In the genomic region with DNA sequence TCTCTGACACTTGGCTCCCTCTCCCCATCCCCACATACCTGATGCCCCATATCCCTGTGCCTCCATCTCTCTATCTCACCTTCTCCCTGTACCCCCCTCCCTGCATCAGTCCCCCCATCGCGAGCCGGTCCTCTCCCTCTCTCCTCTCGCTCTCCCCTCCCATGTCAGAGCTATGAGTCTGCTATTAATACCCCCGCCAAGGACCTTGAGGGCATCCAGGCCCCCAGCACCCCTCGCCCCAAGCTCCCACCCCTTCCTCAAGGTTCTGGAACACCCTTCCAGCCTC, we compare ENCODE assay signal across 21 cellular contexts. TPM values are rescaled to one million over a fixed set of nuclear protein-coding genes. Genes with fewer than 3 reads are reported as not detected.
A peak's percentile ranks its signal among the peaks of the same experiment; 100 is the strongest.
DNase-seq lines count a peak whose midpoint lies in the region; ATAC-seq and TF ChIP-seq lines count a peak whose summit lies in the region.
"Had no signal": no experiment of that assay in that cellular context is flagged by ENCODE, and none has a peak within 500 bp of the region (broad histone marks: within the 10 kb centered on the region; RNA-seq: fewer than 3 reads in every experiment).

No MANE protein-coding gene starts in this region.

- H3K9me3 ChIP-seq in BLaER1 treated with 17β-estradiol and CSF1 and Interleukin-3, amounts not matched to agents 10 nM and 100 nM (replicated peaks in 1 of 11), result peaks cover 0 to 14% (median 7%) of the 10 kb centered on the region in 11 experiments; a peak in 14 of 22 replicates
- H3K9me3 ChIP-seq in HEK293 (ENCODE audit: control insufficient read depth, insufficient read depth, low read depth, low read length), result no peaks in the 10 kb centered on the region
- H3K9me3 ChIP-seq: esophagus squamous epithelium, ovary, tibial artery had no signal

- no peak for TF ChIP-seq CTCF in HEK293 (tag by site-specific recombination; IDR thresholded peaks at IDR 0.05)

- peaks cover 18 to 68% (median 60%) of the 10 kb centered on the region in 10 experiments for H3K4me1 ChIP-seq in BLaER1 treated with 17β-estradiol and CSF1 and Interleukin-3, amounts not matched to agents 10 nM and 100 nM
- peaks cover 12% of the 10 kb centered on the region for H3K4me1 ChIP-seq in HEK293 (ENCODE audit: control insufficient read depth, insufficient read depth, low read length)

- H3K9ac ChIP-seq in BLaER1 treated with 17β-estradiol and CSF1 and Interleukin-3, amounts not matched to agents 10 nM and 100 nM, result peak overlapping the region in 5 of 11 experiments; percentile 45 to 70 (median 57); a peak in 7 of 22 replicates

- peaks cover 6% of the 10 kb centered on the region for H3K9me3 Mint-ChIP-seq in central memory CD8-positive, alpha-beta T cell
- H3K9me3 Mint-ChIP-seq in naive thymus-derived CD8-positive, alpha-beta T cell, result peaks cover 0 to 3% (median 0%) of the 10 kb centered on the region in 9 donors

- CTCF ChIA-PET in HEK293 (lab: Yijun Ruan, JAX), result interaction anchor here (0.6 to 1.2 kb wide), 3 partner anchors 9 to 369 kb away, joined by 3 to 5 read pairs (median 3); no protein-coding TSS in a partner anchor

- H3K27me3 ChIP-seq in BLaER1 treated with 17β-estradiol and CSF1 and Interleukin-3, amounts not matched to agents 10 nM and 100 nM, result peaks cover 68 to 78% (median 75%) of the 10 kb centered on the region in 11 experiments

- peak overlapping the region in 8 of 10 experiments; percentile 36 to 60 (median 44); a peak in 10 of 20 replicates for H3K4me3 ChIP-seq in BLaER1 treated with 17β-estradiol and CSF1 and Interleukin-3, amounts not matched to agents 10 nM and 100 nM
- H3K4me3 ChIP-seq in HEK293 (ENCODE audit: low read depth, low read length), result no peak overlapping the region
- H3K4me3 ChIP-seq: ovary, tibial artery had no signal

- peak overlapping the region; percentile 16 for H3K4me3 Mint-ChIP-seq in central memory CD8-positive, alpha-beta T cell
- H3K4me3 Mint-ChIP-seq in naive thymus-derived CD8-positive, alpha-beta T cell, result peak overlapping the region in 7 of 10 donors; percentile 26 to 94 (median 50)
- H3K4me3 Mint-ChIP-seq: activated naive CD4-positive, alpha-beta T cell treated with anti-CD3 and anti-CD28 coated beads for 36 hours; dendritic cell treated with granulocyte-macrophage colony-stimulating factor and Interleukin-4, amounts not matched to agents 40 ng/mL and 50 ng/mL, for 4 days had no signal

- peak overlapping the region; percentile 84 to 99 (median 95); a peak in 20 of 22 replicates for H3K4me2 ChIP-seq in BLaER1 treated with 17β-estradiol and CSF1 and Interleukin-3, amounts not matched to agents 10 nM and 100 nM

- no peak for ATAC-seq in central memory CD8-positive, alpha-beta T cell (replicated peaks; ENCODE audit: extremely low read depth, poor library complexity, severe bottlenecking)
- ATAC-seq in naive thymus-derived CD8-positive, alpha-beta T cell, result no peak
- ATAC-seq: K562 had no signal

- POLR2A ChIA-PET in HEK293 (lab: Yijun Ruan, JAX), result interaction anchor here (0.5 to 0.6 kb wide), 2 partner anchors 21 to 31 kb away, joined by 3 to 5 read pairs; partner anchors contain the start of genes SYNGR4 and TMEM143
- POLR2A ChIA-PET in naive thymus-derived CD8-positive, alpha-beta T cell (lab: Charles Lee), result interaction anchor here (0.5 to 0.6 kb wide), 2 partner anchors 65 to 732 kb away, joined by 3 read pairs; no protein-coding TSS in a partner anchor

- H3K36me3 Mint-ChIP-seq in central memory CD8-positive, alpha-beta T cell (ENCODE audit: insufficient read depth), result peaks cover 24% of the 10 kb centered on the region
- no peaks in the 10 kb centered on the region for H3K36me3 Mint-ChIP-seq in naive thymus-derived CD8-positive, alpha-beta T cell

- no peak overlapping the region for H3K27ac Mint-ChIP-seq in central memory CD8-positive, alpha-beta T cell (ENCODE audit: low read depth)
- H3K27ac Mint-ChIP-seq in naive thymus-derived CD8-positive, alpha-beta T cell, result peak overlapping the region in 2 of 10 donors; percentile 14 to 37
- H3K27ac Mint-ChIP-seq: activated naive CD4-positive, alpha-beta T cell treated with anti-CD3 and anti-CD28 coated beads for 36 hours had no signal

- no peak for DNase-seq in central memory CD8-positive, alpha-beta T cell (ENCODE audit: low spot score in 2 of 2)
- DNase-seq in naive thymus-derived CD8-positive, alpha-beta T cell, result no peak
- no peak for DNase-seq in stimulated activated CD4-positive, alpha-beta T cell treated with anti-CD3 and anti-CD28 coated beads, Interleukin-4, amount 100 ng/mL, for 24 hours
- DNase-seq in putamen (ENCODE audit: low spot score) (no peak), SIG-M5 (lab: John Stamatoyannopoulos, UW) (no peak)
- no peak for DNase-seq in NK-92 treated with Interleukin-12 subunit alpha and Interleukin-12 subunit beta, amount 100 ng/mL, for 24 hours (lab: John Stamatoyannopoulos, UW)
- DNase-seq: activated CD4-positive, alpha-beta T cell treated with anti-CD3 and anti-CD28 coated beads for 1 hour; activated CD8-positive, alpha-beta memory T cell treated with anti-CD3 and anti-CD28 coated beads, Interleukin-2, amount 50 U/mL, for 4 hours; activated naive CD4-positive, alpha-beta T cell treated with anti-CD3 and anti-CD28 coated beads for 36 hours; esophagus squamous epithelium; NCI-H1092; NCI-H774; ovary; stimulated activated CD4-positive, alpha-beta T cell treated with anti-CD3 and anti-CD28 coated beads, Interleukin-4, amount 100 ng/mL, for 4 hours; T-helper 2 cell; tibial artery had no signal

- peaks cover 0 to 14% (median 0%) of the 10 kb centered on the region in 11 experiments; a peak in 6 of 22 replicates for H4K20me1 ChIP-seq in BLaER1 treated with 17β-estradiol and CSF1 and Interleukin-3, amounts not matched to agents 10 nM and 100 nM

- peaks cover 68% of the 10 kb centered on the region for H3K4me1 Mint-ChIP-seq in central memory CD8-positive, alpha-beta T cell
- peaks cover 29 to 74% (median 49%) of the 10 kb centered on the region in 4 donors for H3K4me1 Mint-ChIP-seq in naive thymus-derived CD8-positive, alpha-beta T cell

- H3K36me3 ChIP-seq in BLaER1 treated with 17β-estradiol and CSF1 and Interleukin-3, amounts not matched to agents 10 nM and 100 nM, result no peaks in the 10 kb centered on the region
- no peaks in the 10 kb centered on the region for H3K36me3 ChIP-seq in HEK293 (ENCODE audit: control insufficient read depth in 2 of 2, insufficient read depth in 1 of 2, low read length in 2 of 2)
- H3K36me3 ChIP-seq: esophagus squamous epithelium, ovary, tibial artery had no signal

- H3K27me3 Mint-ChIP-seq in central memory CD8-positive, alpha-beta T cell, result peaks cover 41% of the 10 kb centered on the region
- peaks cover 9 to 45% (median 27%) of the 10 kb centered on the region in 5 donors for H3K27me3 Mint-ChIP-seq in naive thymus-derived CD8-positive, alpha-beta T cell

- H3K27ac ChIP-seq in BLaER1 treated with 17β-estradiol and CSF1 and Interleukin-3, amounts not matched to agents 10 nM and 100 nM, result no peak overlapping the region
- no peak overlapping the region for H3K27ac ChIP-seq in HEK293 (ENCODE audit: extremely low read depth, low read depth, low read length)
- H3K27ac ChIP-seq: C4-2B, esophagus squamous epithelium, ovary, tibial artery had no signal

TF ChIP-seq in HEK293, 187 proteins besides CTCF, POLR2A, EP300 and RAD21 (continues in another document):
- TF ChIP-seq ZBTB10 (tag by site-specific recombination; IDR thresholded peaks at IDR 0.05), result peak; percentile 42; the same call in 1 of the 2 replicates
- no peak for TF ChIP-seq ZNF214 (tag by site-specific recombination; IDR thresholded peaks at IDR 0.05; ENCODE audit: borderline replicate concordance)
- peak; percentile 62 for TF ChIP-seq ZNF366 (tag by site-specific recombination; conservative IDR thresholded peaks at IDR 0.05)

RNA-seq across cellular contexts. Expression of gene GRIN2D, which starts 1.6 kb away (rescaled TPM):
- total RNA-seq in naive thymus-derived CD8-positive, alpha-beta T cell, result under 1 TPM; 0.08 to 0.11 TPM
- polyA plus RNA-seq in naive thymus-derived CD8-positive, alpha-beta T cell, result not detected

RNA-seq across cellular contexts. Expression of gene KDELR1, which starts 3.8 kb away (rescaled TPM):
- 10 to 100 TPM; 49.6 TPM for total RNA-seq in naive thymus-derived CD8-positive, alpha-beta T cell
- polyA plus RNA-seq in naive thymus-derived CD8-positive, alpha-beta T cell, result 10 to 100 TPM; 21.3 to 24.8 (median 22.5) TPM

RNA-seq across cellular contexts. Expression of gene SYNGR4, which starts 30.9 kb away (rescaled TPM):
- not detected for total RNA-seq in naive thymus-derived CD8-positive, alpha-beta T cell
- not detected for polyA plus RNA-seq in naive thymus-derived CD8-positive, alpha-beta T cell
- total RNA-seq: esophagus squamous epithelium, K562, ovary had no signal
- polyA plus RNA-seq: ovary had no signal

RNA-seq across cellular contexts. Expression of gene TMEM143, which starts 31.4 kb away (rescaled TPM):
- 10 to 100 TPM; 25.0 to 29.4 TPM for total RNA-seq in naive thymus-derived CD8-positive, alpha-beta T cell
- polyA plus RNA-seq in naive thymus-derived CD8-positive, alpha-beta T cell, result 10 to 100 TPM in 1 of 3 donors, 1 to 10 TPM in 2; 3.9 to 10.7 (median 4.9) TPM

RNA-seq across cellular contexts. Expression of gene GRWD1, which starts 50.7 kb away (rescaled TPM):
- total RNA-seq in naive thymus-derived CD8-positive, alpha-beta T cell, result 10 to 100 TPM; 39.1 to 41.2 TPM
- polyA plus RNA-seq in naive thymus-derived CD8-positive, alpha-beta T cell, result 10 to 100 TPM; 32.9 to 59.9 (median 40.3) TPM
